19 cellular contexts compared by ENCODE assay signal in the genomic region with DNA sequence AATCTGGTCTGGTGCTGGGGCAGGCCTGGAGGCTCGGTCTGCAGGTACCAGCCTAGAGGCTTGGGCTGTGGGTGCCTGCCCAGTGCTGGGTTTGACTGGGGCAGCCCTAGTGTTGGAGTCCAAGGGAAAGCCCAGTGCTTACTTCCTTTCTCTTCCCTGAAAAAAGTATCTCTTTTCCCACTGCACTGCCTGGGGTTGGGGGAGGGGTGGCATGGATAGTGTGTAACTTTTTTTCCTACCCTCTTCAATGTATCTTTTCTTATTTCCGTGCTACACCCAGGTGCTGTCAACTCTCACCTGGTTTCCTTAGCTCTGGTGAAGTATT. TPM values are rescaled to one million over a fixed set of nuclear protein-coding genes. Genes with fewer than 3 reads are reported as not detected.
DNase-seq lines count a peak whose midpoint lies in the region; ATAC-seq and TF ChIP-seq lines count a peak whose summit lies in the region.
"Had no signal": no experiment of that assay in that cellular context is flagged by ENCODE, and none has a peak within 500 bp of the region (broad histone marks: within the 10 kb centered on the region; RNA-seq: fewer than 3 reads in every experiment).

No MANE protein-coding gene starts in this region.

- ATAC-seq in right cardiac atrium (peak in 1 of 2 donors; percentile 32), left cardiac atrium (no peak), HG02588 (IDR thresholded peaks at IDR 0.05; ENCODE audit: unreplicated experiment) (no peak)
- ATAC-seq: HepG2; naive thymus-derived CD4-positive, alpha-beta T cell; T-cell had no signal

- TF ChIP-seq EP300 in esophagus muscularis mucosa (IDR thresholded peaks at IDR 0.05) (no peak), ovary (IDR thresholded peaks at IDR 0.05) (no peak)

- H3K36me3 ChIP-seq in esophagus muscularis mucosa (peaks cover 0 to 8% (median 0%) of the 10 kb centered on the region in 4 donors), prostate gland (no peaks in the 10 kb centered on the region), vagina (no peaks in the 10 kb centered on the region), ovary (no peaks in the 10 kb centered on the region)

- TF ChIP-seq CTCF in esophagus muscularis mucosa (IDR thresholded peaks at IDR 0.05) (no peak), prostate gland (IDR thresholded peaks at IDR 0.05) (no peak), vagina (IDR thresholded peaks at IDR 0.05) (no peak), ovary (IDR thresholded peaks at IDR 0.05) (no peak)

- no peak overlapping the region for H3K4me3 ChIP-seq in right cardiac atrium (ENCODE audit: low read length)
- no peak overlapping the region for H3K4me3 ChIP-seq in esophagus muscularis mucosa
- no peak overlapping the region for H3K4me3 ChIP-seq in prostate gland
- no peak overlapping the region for H3K4me3 ChIP-seq in vagina
- no peak overlapping the region for H3K4me3 ChIP-seq in ovary

- H3K27ac ChIP-seq in right cardiac atrium (ENCODE audit: low read length) (peak overlapping the region; percentile 32), esophagus muscularis mucosa (replicated peaks in 1 of 4) (peak overlapping the region; percentile 63 to 74 (median 68)), prostate gland (peak overlapping the region; percentile 35 to 51), vagina (peak overlapping the region; percentile 17), ovary (peak overlapping the region in 1 of 2 donors; percentile 34)

- intact Hi-C loops in right cardiac atrium (cut with DNase I) (no loop called here), left cardiac atrium (cut with DNase I) (no loop called here), esophagus muscularis mucosa (cut with DNase I) (no loop called here), prostate gland (cut with DNase I) (no loop called here), vagina (cut with DNase I) (no loop called here), ovary (cut with DNase I) (no loop called here)

- DNase-seq in right cardiac atrium: peak in 1 of 3 donors; percentile 50
- no peak for DNase-seq in left cardiac atrium
- DNase-seq in esophagus muscularis mucosa (ENCODE audit: extremely low spot score): no peak
- no peak for DNase-seq in prostate gland (ENCODE audit: low spot score)
- no peak for DNase-seq in vagina (ENCODE audit: extremely low spot score in 2 of 2)
- no peak for DNase-seq in A172 (ENCODE audit: low spot score)
- DNase-seq in ovary: no peak
- DNase-seq: activated CD4-positive, alpha-beta T cell treated with anti-CD3 and anti-CD28 coated beads, Interleukin-2, amount 50 U/mL, for 48 hours; activated naive CD4-positive, alpha-beta T cell treated with anti-CD3 and anti-CD28 coated beads, Interleukin-2, amount 50 U/mL, for 16 hours; activated T-cell treated with anti-CD3 and anti-CD28 coated beads, Interleukin-2, amount 50 U/mL, for 24 hours; CD4-positive, alpha-beta memory T cell; cortex of kidney; DMS79; naive thymus-derived CD4-positive, alpha-beta T cell; NCI-H146; NCI-H82; T-cell had no signal

- H3K4me1 ChIP-seq in right cardiac atrium (ENCODE audit: control insufficient read depth, insufficient read depth, low read length) (peaks cover 2% of the 10 kb centered on the region), esophagus muscularis mucosa (peaks cover 6 to 17% (median 13%) of the 10 kb centered on the region in 4 donors), prostate gland (replicated peaks) (no peaks in the 10 kb centered on the region), vagina (no peaks in the 10 kb centered on the region), ovary (ENCODE audit: insufficient read depth) (peaks cover 4% of the 10 kb centered on the region)

- H3K27me3 ChIP-seq in right cardiac atrium (ENCODE audit: control insufficient read depth, insufficient read depth): no peaks in the 10 kb centered on the region
- H3K27me3 ChIP-seq in esophagus muscularis mucosa: no peaks in the 10 kb centered on the region
- H3K27me3 ChIP-seq in prostate gland (replicated peaks; ENCODE audit: insufficient read depth): no peaks in the 10 kb centered on the region
- no peaks in the 10 kb centered on the region for H3K27me3 ChIP-seq in vagina
- H3K27me3 ChIP-seq in ovary: no peaks in the 10 kb centered on the region

- 95% methylated on average over 2 of the region's 2 CpGs for WGBS in right cardiac atrium
- 70% methylated on average over 1 of the region's 2 CpGs for WGBS in esophagus muscularis mucosa
- 65% methylated on average over 1 of the region's 2 CpGs for WGBS in prostate gland
- 38 to 69% (median 53%) methylated on average over 2 of the region's 2 CpGs for WGBS in ovary, 3 donors

- TF ChIP-seq POLR2A in esophagus muscularis mucosa (IDR thresholded peaks at IDR 0.05; ENCODE audit: low read depth) (no peak), prostate gland (IDR thresholded peaks at IDR 0.05) (no peak), vagina (IDR thresholded peaks at IDR 0.05) (no peak), ovary (IDR thresholded peaks at IDR 0.05) (no peak)

- H3K9me3 ChIP-seq in right cardiac atrium (ENCODE audit: control insufficient read depth, low read length) (no peaks in the 10 kb centered on the region), esophagus muscularis mucosa (no peaks in the 10 kb centered on the region), prostate gland (no peaks in the 10 kb centered on the region), vagina (no peaks in the 10 kb centered on the region), ovary (no peaks in the 10 kb centered on the region)

RNA-seq across cellular contexts. Expression of gene KANTR, which starts 21.6 kb away (rescaled TPM):
- total RNA-seq in right cardiac atrium (1 to 10 TPM; 5.1 to 6.7 (median 5.6) TPM), left cardiac atrium (1 to 10 TPM; 5.4 to 5.7 TPM), esophagus muscularis mucosa (10 to 100 TPM in 3 of 4 donors, 1 to 10 TPM in 1; 8.3 to 17.4 (median 14.2) TPM), prostate gland (10 to 100 TPM; 11.5 to 27.9 TPM), vagina (35.8 TPM), ovary (10 to 100 TPM; 12.8 to 21.0 (median 15.3) TPM)
- polyA plus RNA-seq in right cardiac atrium (4.4 TPM), ovary (1 to 10 TPM; 7.5 to 8.4 TPM)
- total RNA-seq in A172 (2014; rRNA removed; shearing (Covaris generic)): 4.4 and 6.0 TPM in 2 replicates

RNA-seq across cellular contexts. Expression of gene TSPYL2, which starts 33.3 kb away (rescaled TPM):
- total RNA-seq in right cardiac atrium (10 to 100 TPM; 55.8 to 63.2 (median 59.3) TPM), left cardiac atrium (10 to 100 TPM; 33.5 to 37.4 TPM), esophagus muscularis mucosa (10 to 100 TPM; 65.9 to 98.8 (median 92.2) TPM), prostate gland (100 to 1,000 TPM in 1 of 2 donors, 10 to 100 TPM in 1; 34.3 to 250 TPM), vagina (85.9 TPM), ovary (100 to 1,000 TPM; 104 to 232 (median 166) TPM)
- polyA plus RNA-seq in right cardiac atrium (66.6 TPM), ovary (100 to 1,000 TPM; 167 to 185 TPM)
- total RNA-seq in A172 (2014; rRNA removed; shearing (Covaris generic)): 8.5 and 9.4 TPM in 2 replicates
